8 cellular contexts compared by ENCODE assay signal in genomic region chr12:39990122-39991101, GRCh38.
DNase-seq lines count a peak whose midpoint lies in the region; ATAC-seq, FAIRE-seq and TF ChIP-seq lines count a peak whose summit lies in the region.

No MANE protein-coding gene starts in this region.

- FAIRE-seq in HepG2 (lab: Jason Lieb, UNC) = peak; percentile 55

- TF ChIP-seq POLR2A in HepG2 (IDR thresholded peaks at IDR 0.05; ENCODE audit: insufficient read depth in 1 of 2, low read depth in 2 of 2, low read length in 2 of 2) = no peak

- intact Hi-C loops in HepG2 (cut with micrococcal nuclease; ENCODE audit: unreplicated experiment) = loop anchor here (2.0 kb wide), 1 partner anchor 184 kb away; no protein-coding TSS in a partner anchor

- H3K27ac ChIP-seq in brain microvascular endothelial cell (no peak overlapping the region), HepG2 (ENCODE audit: extremely low read length, insufficient read depth, low read length) (no peak overlapping the region)

- no peak for TF ChIP-seq EP300 in HepG2 (IDR thresholded peaks at IDR 0.05; ENCODE audit: low read depth in 2 of 2, low read length in 2 of 2)
- TF ChIP-seq EP300 in HepG2 (CRISPR knock-in tag; IDR thresholded peaks at IDR 0.05; ENCODE audit: borderline replicate concordance) = no peak

- H3K27me3 ChIP-seq in brain microvascular endothelial cell (replicated peaks) (no peaks in the 10 kb centered on the region), HepG2 (ENCODE audit: control insufficient read depth in 1 of 2, insufficient read depth in 2 of 2, low read length in 2 of 2) (no peaks in the 10 kb centered on the region)

- peak; percentile 45; the same call in 1 of the 2 replicates for TF ChIP-seq RAD21 in HepG2 (CRISPR knock-in tag; IDR thresholded peaks at IDR 0.05)

- H3K79me2 ChIP-seq in HepG2 (ENCODE audit: insufficient read depth, low read length) = no peaks in the 10 kb centered on the region

- ATAC-seq in GM21526 (IDR thresholded peaks at IDR 0.05; ENCODE audit: low FRiP score, unreplicated experiment) (peak; percentile 91), HepG2 (peak; percentile 93)

- in situ Hi-C loops in brain microvascular endothelial cell (cut with HindIII; ENCODE audit: low pct_ligation_motif_present, low sequenced_read_pairs) (no loop called here), HepG2 (cut with HindIII; ENCODE audit: extremely low pct_ligation_motif_present, low pct_unique_long_range_greater_than_20kb) (no loop called here)

- H3K36me3 ChIP-seq in brain microvascular endothelial cell (replicated peaks) (no peaks in the 10 kb centered on the region), HepG2 (replicated peaks in 1 of 2; ENCODE audit: control insufficient read depth in 1 of 2, insufficient read depth in 2 of 2, low read length in 2 of 2) (no peaks in the 10 kb centered on the region)

- BruUV-seq in HepG2 (replicated peaks; lab: Mats Ljungman, UMichigan) = no TSS peak

- no peak overlapping the region for H3K9ac ChIP-seq in HepG2 (ENCODE audit: insufficient read depth, low read depth, low read length)

- no peaks in the 10 kb centered on the region for H4K20me1 ChIP-seq in HepG2 (ENCODE audit: insufficient read depth, low read length)

- H3K4me1 ChIP-seq in HepG2 (ENCODE audit: insufficient read depth, low read length) = no peaks in the 10 kb centered on the region

- POLR2A ChIA-PET in HepG2 (lab: Yijun Ruan, JAX) = no interaction called here

- CTCF ChIA-PET in HepG2 (lab: Yijun Ruan, JAX; ENCODE audit: low intra/inter-chr PET ratio, low total read pairs) = interaction anchor here (1.1 to 2.7 kb wide), 2 partner anchors 183 to 225 kb away, joined by 3 to 17 read pairs; no protein-coding TSS in a partner anchor

- no peak overlapping the region for H3K4me2 ChIP-seq in HepG2 (ENCODE audit: low read depth, low read length)

- WGBS in HepG2 (ENCODE audit: low lambda C conversion rate) = 49% methylated on average over 3 of the region's 4 CpGs

- H3K9me3 ChIP-seq in HepG2 (ENCODE audit: low read length) = no peaks in the 10 kb centered on the region

- H3K4me3 ChIP-seq in brain microvascular endothelial cell (ENCODE audit: low read depth, low read length) = no peak overlapping the region
- no peak overlapping the region for H3K4me3 ChIP-seq in HepG2 (replicated peaks in 1 of 3; ENCODE audit: insufficient read depth in 1 of 3, low read depth in 2 of 3, low read length in 3 of 3)

- DNase-seq in GM04504 (ENCODE audit: low read depth) (peak; percentile 20), HT-29 (ENCODE audit: low spot score) (peak; percentile 59), UCSD-AML1 (lab: John Stamatoyannopoulos, UW; ENCODE audit: unreplicated experiment) (peak; percentile 23), brain microvascular endothelial cell (peak; percentile 56), HepG2 (ENCODE audit: low spot score) (peak; percentile 28), COR-L47 (lab: John Stamatoyannopoulos, UW) (no peak)
- peak; percentile 26 for DNase-seq in stimulated activated CD8-positive, alpha-beta memory T cell treated with anti-CD3 and anti-CD28 coated beads, Interleukin-12 subunit alpha, Interleukin-12 subunit beta, amount 100 ng/mL, for 24 hours (ENCODE audit: extremely low read depth)

- peak; percentile 93 for TF ChIP-seq CTCF in brain microvascular endothelial cell (IDR thresholded peaks at IDR 0.05; ENCODE audit: low read depth, low read length, missing control alignments)
- TF ChIP-seq CTCF in HepG2 (CRISPR knock-in tag; IDR thresholded peaks at IDR 0.05) = peak; percentile 72

- H2AFZ ChIP-seq in HepG2 (ENCODE audit: low read length) = no peak overlapping the region

TF ChIP-seq in HepG2, 621 proteins besides CTCF, POLR2A, EP300 and RAD21:
- TF ChIP-seq CEBPG (CRISPR knock-in tag; IDR thresholded peaks at IDR 0.05) (0 out of 2 replicates have a peak, but pooled peaks have one; percentile 5), ZNF331 (CRISPR knock-in tag; IDR thresholded peaks at IDR 0.05) (0 out of 2 replicates have a peak, but pooled peaks have one; percentile 19), GPN1 (CRISPR knock-in tag; IDR thresholded peaks at IDR 0.05; ENCODE audit: borderline replicate concordance) (no peak), ASH2L (IDR thresholded peaks at IDR 0.05; ENCODE audit: insufficient read length, low read depth, low read length) (no peak), XRCC5 (optimal IDR thresholded peaks at IDR 0.05; ENCODE audit: low read length) (peak; percentile 27), STAG1 (CRISPR knock-in tag; IDR thresholded peaks at IDR 0.05) (peak; percentile 68), SMC3 (IDR thresholded peaks at IDR 0.05; ENCODE audit: low read length) (peak; percentile 79), CEBPB (IDR thresholded peaks at IDR 0.05; ENCODE audit: borderline replicate concordance, low read depth, low read length) (0 out of 2 replicates have a peak, but pooled peaks have one; percentile 8)
TF ChIP-seq in HepG2: peak in this region for 6.
